8 cellular contexts compared by ENCODE assay signal in genomic region chr16:57994778-57995177, GRCh38. TPM values are rescaled to one million over a fixed set of nuclear protein-coding genes. Genes with fewer than 3 reads are reported as not detected.
DNase-seq lines count a peak whose midpoint lies in the region; ATAC-seq and TF ChIP-seq lines count a peak whose summit lies in the region.

No MANE protein-coding gene starts in this region.

- H3K36me3 Mint-ChIP-seq in memory B cell, result peaks cover 7% of the 10 kb centered on the region

- H3K9me3 Mint-ChIP-seq in memory B cell, result no peaks in the 10 kb centered on the region

- DNase-seq in ACHN (peak; percentile 67), SK-N-DZ (ENCODE audit: low spot score) (peak; percentile 54), brain microvascular endothelial cell (peak; percentile 47), memory B cell (ENCODE audit: low spot score in 2 of 2) (no peak)

- no peak overlapping the region for H3K27ac Mint-ChIP-seq in memory B cell

- TF ChIP-seq CTCF in GM12872 (IDR thresholded peaks at IDR 0.05; ENCODE audit: insufficient read depth, low read depth, low read length), result peak; percentile 47
- peak; percentile 69 for TF ChIP-seq CTCF in brain microvascular endothelial cell (IDR thresholded peaks at IDR 0.05; ENCODE audit: low read depth, low read length, missing control alignments)

- no peak overlapping the region for H3K27ac ChIP-seq in brain microvascular endothelial cell

- no peak overlapping the region for H3K4me3 ChIP-seq in brain microvascular endothelial cell (ENCODE audit: low read depth, low read length)

- in situ Hi-C loops in ACHN (cut with HindIII; ENCODE audit: low pct_ligation_motif_present, low pct_unique_long_range_greater_than_20kb, low sequenced_read_pairs) (no loop called here), brain microvascular endothelial cell (cut with HindIII; ENCODE audit: low pct_ligation_motif_present, low sequenced_read_pairs) (no loop called here)

- no peaks in the 10 kb centered on the region for H3K27me3 Mint-ChIP-seq in memory B cell

- H3K4me1 Mint-ChIP-seq in memory B cell, result peaks cover 15% of the 10 kb centered on the region

- no peaks in the 10 kb centered on the region for H3K27me3 ChIP-seq in brain microvascular endothelial cell (replicated peaks)

- peaks cover 17% of the 10 kb centered on the region for H3K36me3 ChIP-seq in brain microvascular endothelial cell (replicated peaks)

- ATAC-seq in HG03520 (IDR thresholded peaks at IDR 0.05; ENCODE audit: unreplicated experiment) (peak; percentile 44), memory B cell (ENCODE audit: low read depth) (peak; percentile 67), HG02678 (IDR thresholded peaks at IDR 0.05; ENCODE audit: unreplicated experiment) (no peak), HG03457 (IDR thresholded peaks at IDR 0.05; ENCODE audit: unreplicated experiment) (no peak)

- H3K4me3 Mint-ChIP-seq in memory B cell, result no peak overlapping the region

RNA-seq across cellular contexts. Expression of gene ZNF319, which starts 5.7 kb away (rescaled TPM):
- 4.3 and 5.6 TPM in 2 replicates for polyA plus RNA-seq in SK-N-DZ (2014; cell fraction: cytosol; rRNA removed)
- polyA plus RNA-seq in SK-N-DZ (2014; cell fraction: nucleus; rRNA removed), result 3.1 and 9.4 TPM in 2 replicates

RNA-seq across cellular contexts. Expression of gene USB1, which starts 6.4 kb away (rescaled TPM):
- 23.5 and 46.4 TPM in 2 replicates for polyA plus RNA-seq in SK-N-DZ (2014; cell fraction: cytosol; rRNA removed)
- polyA plus RNA-seq in SK-N-DZ (2014; cell fraction: nucleus; rRNA removed), result 23.2 and 30.8 TPM in 2 replicates

RNA-seq across cellular contexts. Expression of gene CNGB1, which starts 23.9 kb away (rescaled TPM):
- polyA plus RNA-seq in SK-N-DZ (2014; cell fraction: cytosol; rRNA removed), result 17.7 and 23.2 TPM in 2 replicates
- polyA plus RNA-seq in SK-N-DZ (2014; cell fraction: nucleus; rRNA removed), result 31.5 and 41.5 TPM in 2 replicates

RNA-seq across cellular contexts. Expression of gene MMP15, which starts 30.8 kb away (rescaled TPM):
- 31.2 and 34.2 TPM in 2 replicates for polyA plus RNA-seq in SK-N-DZ (2014; cell fraction: cytosol; rRNA removed)
- 19.1 and 20.4 TPM in 2 replicates for polyA plus RNA-seq in SK-N-DZ (2014; cell fraction: nucleus; rRNA removed)

Comparison
In these comparisons a context has a peak if more than half of its experiments do, and no peak if none do; other contexts are left out.
1. DNase-seq: peak in ACHN (single experiment), SK-N-DZ (single experiment) and brain microvascular endothelial cell (single experiment); none in memory B cell (0 of 2).
2. ATAC-seq: peak in HG03520 (single experiment) and memory B cell (single experiment); none in HG02678 (single experiment) and HG03457 (single experiment).